In the genomic region with DNA sequence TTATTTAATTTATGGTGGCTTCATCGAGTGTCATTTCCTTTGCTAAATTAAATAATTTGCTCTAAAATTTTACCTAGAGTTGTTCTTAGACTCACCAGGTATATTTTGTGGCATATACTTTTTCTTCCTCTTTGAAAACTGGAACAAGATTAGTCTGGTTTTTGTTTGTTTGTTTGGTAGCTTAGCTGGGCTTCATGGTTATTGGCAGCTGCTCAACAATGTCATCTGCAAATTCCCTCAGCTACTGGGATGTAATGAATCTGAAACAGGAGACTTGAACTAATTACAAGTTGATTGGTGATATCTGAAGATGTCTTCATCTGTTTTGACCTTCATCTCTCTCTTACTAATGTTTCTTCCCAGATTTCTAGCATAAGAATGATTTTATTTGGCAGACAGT, we compare ENCODE assay signal across 15 cellular contexts.
DNase-seq lines count a peak whose midpoint lies in the region; TF ChIP-seq lines count a peak whose summit lies in the region.
"Had no signal": no experiment of that assay in that cellular context is flagged by ENCODE, and none has a peak within 500 bp of the region (broad histone marks: within the 10 kb centered on the region; RNA-seq: fewer than 3 reads in every experiment).

No MANE protein-coding gene starts in this region.

- H3F3A ChIP-seq in smooth muscle cell (ENCODE audit: low read depth), result no peaks in the 10 kb centered on the region

- H2AFZ ChIP-seq in smooth muscle cell (ENCODE audit: low read depth), result no peak overlapping the region

- no peaks in the 10 kb centered on the region for H4K20me1 ChIP-seq in smooth muscle cell (ENCODE audit: low read depth)

- POLR2A ChIA-PET in CD8-positive, alpha-beta memory T cell (lab: Charles Lee), result no interaction called here

- no peaks in the 10 kb centered on the region for H3K36me3 Mint-ChIP-seq in CD8-positive, alpha-beta memory T cell
- H3K36me3 Mint-ChIP-seq: CD4-positive, alpha-beta memory T cell had no signal

- H3K27me3 ChIP-seq in left ventricle myocardium inferior (ENCODE audit: low read depth) (no peaks in the 10 kb centered on the region), right atrium auricular region (no peaks in the 10 kb centered on the region), adipocyte (replicated peaks; ENCODE audit: control insufficient read depth, insufficient read depth, low read length) (no peaks in the 10 kb centered on the region), smooth muscle cell (ENCODE audit: low read depth) (no peaks in the 10 kb centered on the region)
- H3K27me3 ChIP-seq in CD8-positive, alpha-beta memory T cell (ENCODE audit: insufficient read depth, low read length, poor library complexity, severe bottlenecking), result no peaks in the 10 kb centered on the region
- H3K27me3 ChIP-seq: BE2C had no signal

- no peaks in the 10 kb centered on the region for H3K79me2 ChIP-seq in smooth muscle cell (ENCODE audit: low read depth)

- no peaks in the 10 kb centered on the region for H3K9me3 Mint-ChIP-seq in CD8-positive, alpha-beta memory T cell

- H3K9ac ChIP-seq in adipocyte (ENCODE audit: low read length), result no peak overlapping the region
- no peak overlapping the region for H3K9ac ChIP-seq in smooth muscle cell (ENCODE audit: low read depth)

- peaks cover 7 to 8% of the 10 kb centered on the region in 2 donors for H3K27me3 Mint-ChIP-seq in CD8-positive, alpha-beta memory T cell

- CTCF ChIA-PET in CD8-positive, alpha-beta memory T cell (lab: Charles Lee), result no interaction called here

- H3K27ac ChIP-seq in left ventricle myocardium inferior (replicated peaks) (peak overlapping the region; percentile 44), right atrium auricular region (peak overlapping the region in 1 of 2 donors; percentile 37), smooth muscle cell (ENCODE audit: low read depth) (no peak overlapping the region)
- H3K27ac ChIP-seq in CD8-positive, alpha-beta memory T cell (ENCODE audit: low read depth, low read length), result no peak overlapping the region

- H3K4me1 ChIP-seq in left ventricle myocardium inferior (peaks cover 14% of the 10 kb centered on the region), right atrium auricular region (peaks cover 0 to 7% of the 10 kb centered on the region in 2 donors), adipocyte (ENCODE audit: control insufficient read depth, insufficient read depth, low read length) (no peaks in the 10 kb centered on the region), smooth muscle cell (ENCODE audit: low read depth) (no peaks in the 10 kb centered on the region)
- H3K4me1 ChIP-seq in CD8-positive, alpha-beta memory T cell (ENCODE audit: insufficient read depth, low read length), result no peaks in the 10 kb centered on the region
- H3K4me1 ChIP-seq: BE2C had no signal

- H3K4me2 ChIP-seq in smooth muscle cell, result no peak overlapping the region

- H3K4me1 Mint-ChIP-seq in CD8-positive, alpha-beta memory T cell, result no peaks in the 10 kb centered on the region
- H3K4me1 Mint-ChIP-seq: CD4-positive, alpha-beta memory T cell had no signal

- TF ChIP-seq CTCF in left ventricle myocardium inferior (IDR thresholded peaks at IDR 0.05; ENCODE audit: borderline replicate concordance) (no peak), right atrium auricular region (IDR thresholded peaks at IDR 0.05) (no peak), fibroblast of villous mesenchyme (IDR thresholded peaks at IDR 0.05; ENCODE audit: insufficient read depth, low read depth, low read length) (no peak), smooth muscle cell (IDR thresholded peaks at IDR 0.05; ENCODE audit: borderline replicate concordance, insufficient read depth, poor library complexity, severe bottlenecking) (no peak)

- H3K9me3 ChIP-seq in left ventricle myocardium inferior (replicated peaks), result peaks cover 21% of the 10 kb centered on the region
- H3K9me3 ChIP-seq in right atrium auricular region, result no peaks in the 10 kb centered on the region
- no peaks in the 10 kb centered on the region for H3K9me3 ChIP-seq in adipocyte (ENCODE audit: control insufficient read depth, low read length)
- H3K9me3 ChIP-seq in CD8-positive, alpha-beta memory T cell (ENCODE audit: low read length), result no peaks in the 10 kb centered on the region
- H3K9me3 ChIP-seq in smooth muscle cell (replicated peaks; ENCODE audit: low read depth), result no peaks in the 10 kb centered on the region
- H3K9me3 ChIP-seq: BE2C had no signal

- intact Hi-C loops in left ventricle myocardium inferior (cut with micrococcal nuclease), result no loop called here

- H3K4me3 Mint-ChIP-seq in CD8-positive, alpha-beta memory T cell, result no peak overlapping the region
- H3K4me3 Mint-ChIP-seq: CD4-positive, alpha-beta memory T cell had no signal

- no peak overlapping the region for H3K27ac Mint-ChIP-seq in CD8-positive, alpha-beta memory T cell
- H3K27ac Mint-ChIP-seq: CD4-positive, alpha-beta memory T cell had no signal

- no peak overlapping the region for H3K4me3 ChIP-seq in left ventricle myocardium inferior
- no peak overlapping the region for H3K4me3 ChIP-seq in right atrium auricular region
- H3K4me3 ChIP-seq in adipocyte (ENCODE audit: low read length), result no peak overlapping the region
- no peak overlapping the region for H3K4me3 ChIP-seq in fibroblast of villous mesenchyme (ENCODE audit: low read depth, low read length)
- no peak overlapping the region for H3K4me3 ChIP-seq in CD8-positive, alpha-beta memory T cell (ENCODE audit: low read length)
- H3K4me3 ChIP-seq in smooth muscle cell, result no peak overlapping the region
- H3K4me3 ChIP-seq: K562 had no signal

- DNase-seq in left ventricle myocardium inferior, result no peak
- no peak for DNase-seq in right atrium auricular region (ENCODE audit: low spot score)
- DNase-seq in adipocyte (ENCODE audit: low read depth), result peak; percentile 24
- peak; percentile 24 for DNase-seq in fibroblast of villous mesenchyme (ENCODE audit: low read depth)
- no peak for DNase-seq in CD8-positive, alpha-beta memory T cell
- DNase-seq in smooth muscle cell (lab: John Stamatoyannopoulos, UW; ENCODE audit: unreplicated experiment), result no peak
- no peak for DNase-seq in 8988T
- DNase-seq: BE2C; CD4-positive, alpha-beta memory T cell; GOT3; NCI-H1092; NCI-H2107; NCI-H446; NCI-H748 treated with DMSO at 0.1 percent for 48 hours had no signal

- no peaks in the 10 kb centered on the region for H3K36me3 ChIP-seq in left ventricle myocardium inferior
- no peaks in the 10 kb centered on the region for H3K36me3 ChIP-seq in right atrium auricular region
- H3K36me3 ChIP-seq in adipocyte (ENCODE audit: control insufficient read depth, insufficient read depth, low read length, severe bottlenecking), result no peaks in the 10 kb centered on the region
- no peaks in the 10 kb centered on the region for H3K36me3 ChIP-seq in CD8-positive, alpha-beta memory T cell (ENCODE audit: insufficient read depth, low read length)
- no peaks in the 10 kb centered on the region for H3K36me3 ChIP-seq in smooth muscle cell (ENCODE audit: low read depth)
- H3K36me3 ChIP-seq: BE2C had no signal

- WGBS in smooth muscle cell (ENCODE audit: low lambda C conversion rate), result 100% methylated on average over 1 of the region's 1 CpG

Comparison
In these comparisons a context has a peak if more than half of its experiments do, and no peak if none do; other contexts are left out.
1. DNase-seq: peak in adipocyte (single experiment) and fibroblast of villous mesenchyme (single experiment); none in left ventricle myocardium inferior (single experiment), right atrium auricular region (single experiment), CD8-positive, alpha-beta memory T cell (0 of 5), smooth muscle cell (single experiment) and 8988T (single experiment).